ENCODE assay signal across 1 cellular context in the genomic region with DNA sequence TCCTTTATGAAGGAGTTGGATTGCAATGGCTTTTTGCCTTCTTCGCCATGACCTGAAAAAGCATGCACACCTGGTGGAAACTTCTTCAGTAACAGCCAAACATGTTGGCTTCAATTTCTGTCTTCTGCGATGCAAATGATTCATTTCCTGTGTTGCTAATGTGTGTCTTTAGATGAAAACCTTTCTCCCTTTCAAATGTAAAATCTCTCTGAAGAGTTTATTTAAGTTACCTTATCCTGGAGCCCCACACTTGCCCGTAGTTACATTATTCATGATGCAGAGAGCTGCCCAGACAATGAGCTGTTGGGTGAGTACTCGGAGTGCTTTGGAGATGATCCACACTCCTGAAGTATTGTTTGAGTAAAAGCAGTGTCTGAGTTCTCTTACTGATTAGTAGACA.
TF ChIP-seq lines count a peak whose summit lies in the region.

No MANE protein-coding gene starts in this region.

TF ChIP-seq in GM23338, 12 proteins besides CTCF, POLR2A, EP300 and RAD21 (continued from another document):
- peak; percentile 43 for TF ChIP-seq ZNF462 (CRISPR knock-in tag; IDR thresholded peaks at IDR 0.05)
- no peak for TF ChIP-seq EZH2phosphoT487 (IDR thresholded peaks at IDR 0.05; ENCODE audit: unreplicated experiment)
- TF ChIP-seq, protein P1, sequence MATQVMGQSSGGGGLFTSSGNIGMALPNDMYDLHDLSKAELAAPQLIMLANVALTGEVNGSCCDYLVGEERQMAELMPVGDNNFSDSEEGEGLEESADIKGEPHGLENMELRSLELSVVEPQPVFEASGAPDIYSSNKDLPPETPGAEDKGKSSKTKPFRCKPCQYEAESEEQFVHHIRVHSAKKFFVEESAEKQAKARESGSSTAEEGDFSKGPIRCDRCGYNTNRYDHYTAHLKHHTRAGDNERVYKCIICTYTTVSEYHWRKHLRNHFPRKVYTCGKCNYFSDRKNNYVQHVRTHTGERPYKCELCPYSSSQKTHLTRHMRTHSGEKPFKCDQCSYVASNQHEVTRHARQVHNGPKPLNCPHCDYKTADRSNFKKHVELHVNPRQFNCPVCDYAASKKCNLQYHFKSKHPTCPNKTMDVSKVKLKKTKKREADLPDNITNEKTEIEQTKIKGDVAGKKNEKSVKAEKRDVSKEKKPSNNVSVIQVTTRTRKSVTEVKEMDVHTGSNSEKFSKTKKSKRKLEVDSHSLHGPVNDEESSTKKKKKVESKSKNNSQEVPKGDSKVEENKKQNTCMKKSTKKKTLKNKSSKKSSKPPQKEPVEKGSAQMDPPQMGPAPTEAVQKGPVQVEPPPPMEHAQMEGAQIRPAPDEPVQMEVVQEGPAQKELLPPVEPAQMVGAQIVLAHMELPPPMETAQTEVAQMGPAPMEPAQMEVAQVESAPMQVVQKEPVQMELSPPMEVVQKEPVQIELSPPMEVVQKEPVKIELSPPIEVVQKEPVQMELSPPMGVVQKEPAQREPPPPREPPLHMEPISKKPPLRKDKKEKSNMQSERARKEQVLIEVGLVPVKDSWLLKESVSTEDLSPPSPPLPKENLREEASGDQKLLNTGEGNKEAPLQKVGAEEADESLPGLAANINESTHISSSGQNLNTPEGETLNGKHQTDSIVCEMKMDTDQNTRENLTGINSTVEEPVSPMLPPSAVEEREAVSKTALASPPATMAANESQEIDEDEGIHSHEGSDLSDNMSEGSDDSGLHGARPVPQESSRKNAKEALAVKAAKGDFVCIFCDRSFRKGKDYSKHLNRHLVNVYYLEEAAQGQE (IDR thresholded peaks at IDR 0.05; ENCODE audit: unreplicated experiment), result no peak
- no peak for TF ChIP-seq ETS1 (IDR thresholded peaks at IDR 0.05)
